1 cellular context compared by ENCODE assay signal in the genomic region with DNA sequence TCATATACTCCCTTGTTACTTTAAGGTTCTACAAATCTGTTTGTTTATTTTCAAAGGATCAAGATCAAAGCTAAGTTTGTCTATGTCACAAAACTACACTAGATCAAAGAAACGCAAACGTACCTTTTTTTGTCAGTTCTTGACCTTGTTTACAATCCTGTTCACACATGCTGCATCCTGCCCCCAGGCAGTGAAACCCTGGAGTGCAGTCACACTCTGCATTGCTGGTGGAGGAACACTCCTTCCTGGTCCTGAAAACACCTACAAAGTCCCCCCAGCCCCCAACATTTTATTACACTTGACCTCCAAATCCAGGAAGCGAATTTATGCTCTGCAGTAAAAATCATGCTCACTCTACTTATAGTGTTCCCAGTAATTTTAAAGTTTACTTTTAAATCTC.
TF ChIP-seq lines count a peak whose summit lies in the region.

No MANE protein-coding gene starts in this region.

TF ChIP-seq in HEK293, 187 proteins besides CTCF, POLR2A, EP300 and RAD21 (continued from another document):
- TF ChIP-seq ZNF18 (tag by site-specific recombination; IDR thresholded peaks at IDR 0.05) (peak; percentile 75), ZNF121 (tag by site-specific recombination; IDR thresholded peaks at IDR 0.05) (no peak), ZSCAN4 (tag by site-specific recombination; IDR thresholded peaks at IDR 0.05) (no peak)
